Comparison of ENCODE assay signal across 23 cellular contexts in genomic region chr2:65504201-65504600, GRCh38.
"Had no signal": no experiment of that assay in that cellular context is flagged by ENCODE, and none has a peak within 500 bp of the region (broad histone marks: within the 10 kb centered on the region; RNA-seq: fewer than 3 reads in every experiment).

No MANE protein-coding gene starts in this region.

- DNase-seq: activated CD4-positive, alpha-beta T cell treated with anti-CD3 and anti-CD28 coated beads, Interleukin-2, amount 10 ng/mL, durations not matched to agents 24 days and 14 days; activated CD4-positive, alpha-beta T cell treated with anti-CD3 and anti-CD28 coated beads, Interleukin-2, amount 50 U/mL, for 4 hours; activated CD8-positive, alpha-beta T cell treated with anti-CD3 and anti-CD28 coated beads for 36 hours; activated gamma-delta T cell; activated naive CD4-positive, alpha-beta T cell treated with Interleukin-2 at 50 U/mL for 16 hours; activated naive CD8-positive, alpha-beta T cell treated with anti-CD3 and anti-CD28 coated beads, Interleukin-2, amount 10 ng/mL, durations not matched to agents 7 days and 5 days; activated T-cell treated with anti-CD3 and anti-CD28 coated beads, Interleukin-2, amount 50 U/mL, for 1 hour; activated T-cell treated with anti-CD3 and anti-CD28 coated beads, Interleukin-2, amount 50 U/mL, for 72 hours; NCI-H1105; NCI-H1417 treated with DMSO at 0.1 percent for 48 hours; NCI-H187 treated with DMSO at 0.1 percent for 48 hours; NCI-H2081; NCI-H2171 treated with DMSO at 0.1 percent for 48 hours; NCI-H2227 treated with DMSO at 0.1 percent for 48 hours; NCI-H446 treated with DMSO at 0.1 percent for 48 hours; NCI-H524 treated with DMSO at 0.1 percent for 48 hours; NK-92 treated with Interleukin-12 subunit alpha and Interleukin-12 subunit beta, amount 100 ng/mL, for 24 hours; PC-3; Peyer's patch; RPMI8226; SJCRH30 had no signal

- ATAC-seq: activated CD8-positive, alpha-beta T cell treated with anti-CD3 and anti-CD28 coated beads for 36 hours; activated T-cell treated with anti-CD3 and anti-CD28 coated beads, Interleukin-2, amount 50 U/mL, for 72 hours; activated T-helper 17 cell treated with anti-CD3 and anti-CD28 coated beads, Interleukin-2, amount 50 U/mL, for 72 hours; K562; PC-3 had no signal
